18 cellular contexts compared by ENCODE assay signal in genomic region chr12:10182662-10183061, GRCh38. TPM values are rescaled to one million over a fixed set of nuclear protein-coding genes. Genes with fewer than 3 reads are reported as not detected.
A peak's percentile ranks its signal among the peaks of the same experiment; 100 is the strongest.
DNase-seq lines count a peak whose midpoint lies in the region; ATAC-seq and TF ChIP-seq lines count a peak whose summit lies in the region.
"Had no signal": no experiment of that assay in that cellular context is flagged by ENCODE, and none has a peak within 500 bp of the region (broad histone marks: within the 10 kb centered on the region; RNA-seq: fewer than 3 reads in every experiment).

No MANE protein-coding gene starts in this region.

- H3K27me3 ChIP-seq in RWPE2 (ENCODE audit: insufficient read depth, poor library complexity, severe bottlenecking) (no peaks in the 10 kb centered on the region), colonic mucosa (no peaks in the 10 kb centered on the region)

- no peaks in the 10 kb centered on the region for H3K9me3 Mint-ChIP-seq in stimulated activated naive CD8-positive, alpha-beta T cell treated with anti-CD3 and anti-CD28 coated beads, Interleukin-15, amount 100 ng/mL, for 72 hours

- H3K9me3 ChIP-seq in RWPE2 (ENCODE audit: severe bottlenecking) (no peaks in the 10 kb centered on the region), colonic mucosa (no peaks in the 10 kb centered on the region)
- H3K9me3 ChIP-seq: BE2C, psoas muscle, suprapubic skin had no signal

- H3K27me3 Mint-ChIP-seq in stimulated activated naive CD8-positive, alpha-beta T cell treated with anti-CD3 and anti-CD28 coated beads, Interleukin-15, amount 100 ng/mL, for 72 hours: peaks cover 10% of the 10 kb centered on the region

- DNase-seq in stimulated activated naive CD8-positive, alpha-beta T cell treated with anti-CD3 and anti-CD28 coated beads, Interleukin-15, Interleukin-2, amounts not matched to agents 100 U/mL and 50 U/mL, for 24 hours: no peak
- no peak for DNase-seq in stimulated activated naive CD8-positive, alpha-beta T cell treated with anti-CD3 and anti-CD28 coated beads, Interleukin-15, amount 100 ng/mL, for 72 hours
- no peak for DNase-seq in RWPE2 (ENCODE audit: low spot score)
- peak; percentile 94 for DNase-seq in fibroblast of villous mesenchyme (ENCODE audit: low read depth)
- DNase-seq in SW 1271 (lab: John Stamatoyannopoulos, UW): no peak
- DNase-seq in COLO668 (lab: John Stamatoyannopoulos, UW; ENCODE audit: unreplicated experiment): no peak
- DNase-seq in colonic mucosa: no peak
- DNase-seq: activated CD4-positive, CD25-positive, alpha-beta regulatory T cell; BE2C; GF-D8; NCI-H2171; psoas muscle; Right ventricle myocardium superior had no signal

- no peak overlapping the region for H3K4me3 Mint-ChIP-seq in stimulated activated naive CD8-positive, alpha-beta T cell treated with anti-CD3 and anti-CD28 coated beads, Interleukin-15, amount 100 ng/mL, for 72 hours

- TF ChIP-seq CTCF in RWPE2 (IDR thresholded peaks at IDR 0.05; ENCODE audit: poor library complexity, severe bottlenecking) (no peak), fibroblast of villous mesenchyme (IDR thresholded peaks at IDR 0.05; ENCODE audit: insufficient read depth, low read depth, low read length) (no peak), colonic mucosa (IDR thresholded peaks at IDR 0.05) (no peak)

- H3K27ac Mint-ChIP-seq in stimulated activated naive CD8-positive, alpha-beta T cell treated with anti-CD3 and anti-CD28 coated beads, Interleukin-15, amount 100 ng/mL, for 72 hours: no peak overlapping the region

- intact Hi-C loops in colonic mucosa (cut with DNase I): no loop called here

- H3K9ac ChIP-seq in colonic mucosa (ENCODE audit: low read depth in 2 of 2, low read length in 2 of 2): no peak overlapping the region

- no peak overlapping the region for H3K27ac ChIP-seq in RWPE2 (ENCODE audit: poor library complexity, severe bottlenecking)
- no peak overlapping the region for H3K27ac ChIP-seq in colonic mucosa
- H3K27ac ChIP-seq: psoas muscle, suprapubic skin had no signal

- H3K4me1 Mint-ChIP-seq in stimulated activated naive CD8-positive, alpha-beta T cell treated with anti-CD3 and anti-CD28 coated beads, Interleukin-15, amount 100 ng/mL, for 72 hours: peaks cover 5% of the 10 kb centered on the region

- H3K4me1 ChIP-seq in RWPE2 (ENCODE audit: insufficient read depth, poor library complexity, severe bottlenecking) (peaks cover 9% of the 10 kb centered on the region), colonic mucosa (no peaks in the 10 kb centered on the region)
- H3K4me1 ChIP-seq: BE2C, psoas muscle had no signal

- no peaks in the 10 kb centered on the region for H3K36me3 ChIP-seq in RWPE2 (ENCODE audit: low read depth)
- no peaks in the 10 kb centered on the region for H3K36me3 ChIP-seq in colonic mucosa
- H3K36me3 ChIP-seq: BE2C, suprapubic skin had no signal

- H3K4me3 ChIP-seq in RWPE2 (ENCODE audit: severe bottlenecking) (no peak overlapping the region), fibroblast of villous mesenchyme (ENCODE audit: low read depth, low read length) (no peak overlapping the region), colonic mucosa (no peak overlapping the region)
- H3K4me3 ChIP-seq: lung, psoas muscle, suprapubic skin had no signal

- ATAC-seq in stimulated activated naive CD8-positive, alpha-beta T cell treated with anti-CD3 and anti-CD28 coated beads, Interleukin-15, Interleukin-2, amounts not matched to agents 100 U/mL and 50 U/mL, for 24 hours: peak; percentile 57
- no peak for ATAC-seq in stimulated activated naive CD8-positive, alpha-beta T cell treated with anti-CD3 and anti-CD28 coated beads, Interleukin-15, amount 100 ng/mL, for 72 hours
- peak; percentile 85 for ATAC-seq in RWPE2 (ENCODE audit: low read depth)
- no peak for ATAC-seq in HG02763 (IDR thresholded peaks at IDR 0.05; ENCODE audit: unreplicated experiment)
- ATAC-seq: psoas muscle had no signal

RNA-seq across cellular contexts. Expression of gene TMEM52B, which starts 3.8 kb away (rescaled TPM):
- total RNA-seq in fibroblast of villous mesenchyme (3.5 and 17.7 TPM in 2 replicates), colonic mucosa (not detected)
- total RNA-seq: cardiac septum, glomerular endothelial cell, psoas muscle, Right ventricle myocardium superior had no signal

RNA-seq across cellular contexts. Expression of gene OLR1, which starts 10.7 kb away (rescaled TPM):
- total RNA-seq in fibroblast of villous mesenchyme: 9.3 and 73.0 TPM in 2 replicates
- total RNA-seq in colonic mucosa: under 1 TPM; 0.20 to 0.77 TPM
- total RNA-seq: suprapubic skin had no signal

RNA-seq across cellular contexts. Expression of gene GABARAPL1, which starts 30.0 kb away (rescaled TPM):
- total RNA-seq in fibroblast of villous mesenchyme (61.2 and 131 TPM in 2 replicates), colonic mucosa (10 to 100 TPM; 12.8 to 42.8 TPM)

RNA-seq across cellular contexts. Expression of gene CLEC7A, which starts 52.7 kb away (rescaled TPM):
- total RNA-seq in fibroblast of villous mesenchyme (under 0.01 TPM in 1 of 2 replicates, not detected in the other), colonic mucosa (1 to 10 TPM; 1.1 to 6.8 TPM)

Comparison
In these comparisons a context has a peak if more than half of its experiments do, and no peak if none do; other contexts are left out.
1. ATAC-seq: peak in stimulated activated naive CD8-positive, alpha-beta T cell treated with anti-CD3 and anti-CD28 coated beads, Interleukin-15, Interleukin-2, amounts not matched to agents 100 U/mL and 50 U/mL, for 24 hours (single experiment) and RWPE2 (single experiment); none in stimulated activated naive CD8-positive, alpha-beta T cell treated with anti-CD3 and anti-CD28 coated beads, Interleukin-15, amount 100 ng/mL, for 72 hours (single experiment) and HG02763 (single experiment).